In the genomic region with DNA sequence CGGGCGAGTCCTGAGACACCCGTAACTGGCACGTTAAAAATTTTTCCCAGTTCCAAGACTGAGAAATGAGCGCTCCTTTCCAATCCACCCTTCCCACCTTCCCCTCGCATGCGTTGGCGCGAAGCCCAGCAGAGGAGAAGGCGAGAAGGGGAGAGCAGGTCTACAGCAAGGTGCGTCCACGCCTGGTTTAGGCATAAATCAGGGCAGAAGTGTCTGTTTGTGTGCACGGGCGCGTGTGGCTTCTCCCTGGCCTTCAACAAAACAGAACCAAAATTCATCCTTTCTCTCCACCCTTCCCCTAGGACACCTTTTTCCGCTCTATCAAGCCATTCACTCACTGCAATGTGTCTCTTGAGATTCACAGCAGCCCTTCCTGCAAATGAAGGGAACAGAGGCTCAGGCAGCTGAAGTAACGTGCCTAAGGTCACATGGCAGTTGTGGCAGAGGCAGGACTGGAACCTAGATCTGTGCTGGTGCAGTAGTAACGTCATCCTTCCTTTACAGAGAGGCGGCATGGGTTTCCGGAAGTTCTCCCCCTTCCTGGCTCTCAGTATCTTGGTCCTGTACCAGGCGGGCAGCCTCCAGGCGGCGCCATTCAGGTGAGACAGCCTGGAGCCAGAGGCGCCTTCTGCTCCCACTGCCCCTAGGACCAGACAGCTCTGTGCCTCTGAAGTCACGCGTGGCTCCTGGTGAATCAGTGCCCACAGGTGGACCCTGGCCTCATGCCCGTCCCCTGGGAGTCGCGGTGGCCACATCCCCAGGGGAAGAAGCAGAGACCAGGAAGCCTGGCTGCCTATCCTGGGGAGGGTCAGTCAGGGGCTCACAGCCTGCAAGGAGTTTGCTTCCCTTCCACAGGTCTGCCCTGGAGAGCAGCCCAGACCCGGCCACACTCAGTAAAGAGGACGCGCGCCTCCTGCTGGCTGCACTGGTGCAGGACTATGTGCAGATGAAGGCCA, we compare ENCODE assay signal across 1 cellular context.
TF ChIP-seq lines count a peak whose summit lies in the region.

No MANE protein-coding gene starts in this region.

TF ChIP-seq in HepG2, 621 proteins besides CTCF, POLR2A, EP300 and RAD21 (continued from another document):
- TF ChIP-seq, protein P1, sequence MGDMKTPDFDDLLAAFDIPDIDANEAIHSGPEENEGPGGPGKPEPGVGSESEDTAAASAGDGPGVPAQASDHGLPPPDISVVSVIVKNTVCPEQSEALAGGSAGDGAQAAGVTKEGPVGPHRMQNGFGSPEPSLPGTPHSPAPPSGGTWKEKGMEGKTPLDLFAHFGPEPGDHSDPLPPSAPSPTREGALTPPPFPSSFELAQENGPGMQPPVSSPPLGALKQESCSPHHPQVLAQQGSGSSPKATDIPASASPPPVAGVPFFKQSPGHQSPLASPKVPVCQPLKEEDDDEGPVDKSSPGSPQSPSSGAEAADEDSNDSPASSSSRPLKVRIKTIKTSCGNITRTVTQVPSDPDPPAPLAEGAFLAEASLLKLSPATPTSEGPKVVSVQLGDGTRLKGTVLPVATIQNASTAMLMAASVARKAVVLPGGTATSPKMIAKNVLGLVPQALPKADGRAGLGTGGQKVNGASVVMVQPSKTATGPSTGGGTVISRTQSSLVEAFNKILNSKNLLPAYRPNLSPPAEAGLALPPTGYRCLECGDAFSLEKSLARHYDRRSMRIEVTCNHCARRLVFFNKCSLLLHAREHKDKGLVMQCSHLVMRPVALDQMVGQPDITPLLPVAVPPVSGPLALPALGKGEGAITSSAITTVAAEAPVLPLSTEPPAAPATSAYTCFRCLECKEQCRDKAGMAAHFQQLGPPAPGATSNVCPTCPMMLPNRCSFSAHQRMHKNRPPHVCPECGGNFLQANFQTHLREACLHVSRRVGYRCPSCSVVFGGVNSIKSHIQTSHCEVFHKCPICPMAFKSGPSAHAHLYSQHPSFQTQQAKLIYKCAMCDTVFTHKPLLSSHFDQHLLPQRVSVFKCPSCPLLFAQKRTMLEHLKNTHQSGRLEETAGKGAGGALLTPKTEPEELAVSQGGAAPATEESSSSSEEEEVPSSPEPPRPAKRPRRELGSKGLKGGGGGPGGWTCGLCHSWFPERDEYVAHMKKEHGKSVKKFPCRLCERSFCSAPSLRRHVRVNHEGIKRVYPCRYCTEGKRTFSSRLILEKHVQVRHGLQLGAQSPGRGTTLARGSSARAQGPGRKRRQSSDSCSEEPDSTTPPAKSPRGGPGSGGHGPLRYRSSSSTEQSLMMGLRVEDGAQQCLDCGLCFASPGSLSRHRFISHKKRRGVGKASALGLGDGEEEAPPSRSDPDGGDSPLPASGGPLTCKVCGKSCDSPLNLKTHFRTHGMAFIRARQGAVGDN (CRISPR knock-in tag; IDR thresholded peaks at IDR 0.05) = peak; percentile 58
- no peak for TF ChIP-seq TARDBP (CRISPR knock-in tag; IDR thresholded peaks at IDR 0.05)
- TF ChIP-seq KDM6A (CRISPR knock-in tag; IDR thresholded peaks at IDR 0.05; ENCODE audit: low read depth) = no peak
- TF ChIP-seq ZNF350 (CRISPR knock-in tag; IDR thresholded peaks at IDR 0.05; ENCODE audit: borderline replicate concordance, low read depth) = 0 out of 2 replicates have a peak, but pooled peaks have one; percentile 43
- TF ChIP-seq ZNF777 (CRISPR knock-in tag; IDR thresholded peaks at IDR 0.05) = no peak
- TF ChIP-seq NCOA2 (CRISPR knock-in tag; IDR thresholded peaks at IDR 0.05) = no peak
- no peak for TF ChIP-seq SP5 (CRISPR knock-in tag; IDR thresholded peaks at IDR 0.05; ENCODE audit: borderline replicate concordance, low read depth)
- TF ChIP-seq ZNF160 (CRISPR knock-in tag; IDR thresholded peaks at IDR 0.05) = no peak
- TF ChIP-seq HCFC1 (IDR thresholded peaks at IDR 0.05; ENCODE audit: low read depth, low read length) = no peak
- no peak for TF ChIP-seq ZNF296 (CRISPR knock-in tag; conservative IDR thresholded peaks at IDR 0.05)
- TF ChIP-seq REPIN1 (CRISPR knock-in tag; IDR thresholded peaks at IDR 0.05; ENCODE audit: borderline replicate concordance, low read depth) = no peak
- TF ChIP-seq NFRKB (IDR thresholded peaks at IDR 0.05) = no peak
- 0 out of 2 replicates have a peak, but pooled peaks have one; percentile 36 for TF ChIP-seq SALL2 (CRISPR knock-in tag; IDR thresholded peaks at IDR 0.05)
- no peak for TF ChIP-seq MATR3 (CRISPR knock-in tag; IDR thresholded peaks at IDR 0.05)
- no peak for TF ChIP-seq GTF2F1 (IDR thresholded peaks at IDR 0.05; ENCODE audit: low read length)
- TF ChIP-seq PPARG (CRISPR knock-in tag; conservative IDR thresholded peaks at IDR 0.05) = no peak
- TF ChIP-seq ZMYM4 (CRISPR knock-in tag; IDR thresholded peaks at IDR 0.05) = 0 out of 2 replicates have a peak, but pooled peaks have one; percentile 46
- no peak for TF ChIP-seq FIP1L1 (IDR thresholded peaks at IDR 0.05; ENCODE audit: borderline replicate concordance, insufficient read depth, low read depth, low read length)
- no peak for TF ChIP-seq PTBP1 (IDR thresholded peaks at IDR 0.05; ENCODE audit: low read depth, low read length, poor library complexity, severe bottlenecking)
- no peak for TF ChIP-seq ZNF879 (CRISPR knock-in tag; IDR thresholded peaks at IDR 0.05)
- TF ChIP-seq SOX13 (IDR thresholded peaks at IDR 0.05) = no peak
- no peak for TF ChIP-seq SOX13 (CRISPR knock-in tag; conservative IDR thresholded peaks at IDR 0.05 in 1 of 2, IDR thresholded peaks at IDR 0.05 in 1 of 2)
- no peak for TF ChIP-seq TGIF2 (CRISPR knock-in tag; IDR thresholded peaks at IDR 0.05)
- TF ChIP-seq, protein P2, sequence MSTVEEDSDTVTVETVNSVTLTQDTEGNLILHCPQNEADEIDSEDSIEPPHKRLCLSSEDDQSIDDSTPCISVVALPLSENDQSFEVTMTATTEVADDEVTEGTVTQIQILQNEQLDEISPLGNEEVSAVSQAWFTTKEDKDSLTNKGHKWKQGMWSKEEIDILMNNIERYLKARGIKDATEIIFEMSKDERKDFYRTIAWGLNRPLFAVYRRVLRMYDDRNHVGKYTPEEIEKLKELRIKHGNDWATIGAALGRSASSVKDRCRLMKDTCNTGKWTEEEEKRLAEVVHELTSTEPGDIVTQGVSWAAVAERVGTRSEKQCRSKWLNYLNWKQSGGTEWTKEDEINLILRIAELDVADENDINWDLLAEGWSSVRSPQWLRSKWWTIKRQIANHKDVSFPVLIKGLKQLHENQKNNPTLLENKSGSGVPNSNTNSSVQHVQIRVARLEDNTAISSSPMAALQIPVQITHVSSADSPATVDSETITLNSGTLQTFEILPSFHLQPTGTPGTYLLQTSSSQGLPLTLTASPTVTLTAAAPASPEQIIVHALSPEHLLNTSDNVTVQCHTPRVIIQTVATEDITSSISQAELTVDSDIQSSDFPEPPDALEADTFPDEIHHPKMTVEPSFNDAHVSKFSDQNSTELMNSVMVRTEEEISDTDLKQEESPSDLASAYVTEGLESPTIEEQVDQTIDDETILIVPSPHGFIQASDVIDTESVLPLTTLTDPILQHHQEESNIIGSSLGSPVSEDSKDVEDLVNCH (CRISPR knock-in tag; IDR thresholded peaks at IDR 0.05) = no peak
- TF ChIP-seq, protein P3, sequence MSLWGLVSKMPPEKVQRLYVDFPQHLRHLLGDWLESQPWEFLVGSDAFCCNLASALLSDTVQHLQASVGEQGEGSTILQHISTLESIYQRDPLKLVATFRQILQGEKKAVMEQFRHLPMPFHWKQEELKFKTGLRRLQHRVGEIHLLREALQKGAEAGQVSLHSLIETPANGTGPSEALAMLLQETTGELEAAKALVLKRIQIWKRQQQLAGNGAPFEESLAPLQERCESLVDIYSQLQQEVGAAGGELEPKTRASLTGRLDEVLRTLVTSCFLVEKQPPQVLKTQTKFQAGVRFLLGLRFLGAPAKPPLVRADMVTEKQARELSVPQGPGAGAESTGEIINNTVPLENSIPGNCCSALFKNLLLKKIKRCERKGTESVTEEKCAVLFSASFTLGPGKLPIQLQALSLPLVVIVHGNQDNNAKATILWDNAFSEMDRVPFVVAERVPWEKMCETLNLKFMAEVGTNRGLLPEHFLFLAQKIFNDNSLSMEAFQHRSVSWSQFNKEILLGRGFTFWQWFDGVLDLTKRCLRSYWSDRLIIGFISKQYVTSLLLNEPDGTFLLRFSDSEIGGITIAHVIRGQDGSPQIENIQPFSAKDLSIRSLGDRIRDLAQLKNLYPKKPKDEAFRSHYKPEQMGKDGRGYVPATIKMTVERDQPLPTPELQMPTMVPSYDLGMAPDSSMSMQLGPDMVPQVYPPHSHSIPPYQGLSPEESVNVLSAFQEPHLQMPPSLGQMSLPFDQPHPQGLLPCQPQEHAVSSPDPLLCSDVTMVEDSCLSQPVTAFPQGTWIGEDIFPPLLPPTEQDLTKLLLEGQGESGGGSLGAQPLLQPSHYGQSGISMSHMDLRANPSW (CRISPR knock-in tag; IDR thresholded peaks at IDR 0.05; ENCODE audit: borderline replicate concordance) = no peak
- TF ChIP-seq, protein P4, sequence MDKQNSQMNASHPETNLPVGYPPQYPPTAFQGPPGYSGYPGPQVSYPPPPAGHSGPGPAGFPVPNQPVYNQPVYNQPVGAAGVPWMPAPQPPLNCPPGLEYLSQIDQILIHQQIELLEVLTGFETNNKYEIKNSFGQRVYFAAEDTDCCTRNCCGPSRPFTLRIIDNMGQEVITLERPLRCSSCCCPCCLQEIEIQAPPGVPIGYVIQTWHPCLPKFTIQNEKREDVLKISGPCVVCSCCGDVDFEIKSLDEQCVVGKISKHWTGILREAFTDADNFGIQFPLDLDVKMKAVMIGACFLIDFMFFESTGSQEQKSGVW (CRISPR knock-in tag; IDR thresholded peaks at IDR 0.05; ENCODE audit: borderline replicate concordance) = no peak
- 0 out of 2 replicates have a peak, but pooled peaks have one; percentile 43 for TF ChIP-seq ZMAT3 (CRISPR knock-in tag; conservative IDR thresholded peaks at IDR 0.05)
- TF ChIP-seq ZNF644 (CRISPR knock-in tag; IDR thresholded peaks at IDR 0.05; ENCODE audit: low read depth) = no peak
- TF ChIP-seq MIER3 (CRISPR knock-in tag; IDR thresholded peaks at IDR 0.05; ENCODE audit: borderline replicate concordance) = no peak
- no peak for TF ChIP-seq ZNF674 (CRISPR knock-in tag; IDR thresholded peaks at IDR 0.05; ENCODE audit: low read depth)
- TF ChIP-seq, protein P5, sequence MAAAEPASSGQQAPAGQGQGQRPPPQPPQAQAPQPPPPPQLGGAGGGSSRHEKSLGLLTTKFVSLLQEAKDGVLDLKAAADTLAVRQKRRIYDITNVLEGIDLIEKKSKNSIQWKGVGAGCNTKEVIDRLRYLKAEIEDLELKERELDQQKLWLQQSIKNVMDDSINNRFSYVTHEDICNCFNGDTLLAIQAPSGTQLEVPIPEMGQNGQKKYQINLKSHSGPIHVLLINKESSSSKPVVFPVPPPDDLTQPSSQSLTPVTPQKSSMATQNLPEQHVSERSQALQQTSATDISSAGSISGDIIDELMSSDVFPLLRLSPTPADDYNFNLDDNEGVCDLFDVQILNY (CRISPR knock-in tag; conservative IDR thresholded peaks at IDR 0.05) = no peak
- TF ChIP-seq, protein P6, sequence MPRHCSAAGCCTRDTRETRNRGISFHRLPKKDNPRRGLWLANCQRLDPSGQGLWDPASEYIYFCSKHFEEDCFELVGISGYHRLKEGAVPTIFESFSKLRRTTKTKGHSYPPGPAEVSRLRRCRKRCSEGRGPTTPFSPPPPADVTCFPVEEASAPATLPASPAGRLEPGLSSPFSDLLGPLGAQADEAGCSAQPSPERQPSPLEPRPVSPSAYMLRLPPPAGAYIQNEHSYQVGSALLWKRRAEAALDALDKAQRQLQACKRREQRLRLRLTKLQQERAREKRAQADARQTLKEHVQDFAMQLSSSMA (CRISPR knock-in tag; IDR thresholded peaks at IDR 0.05) = 0 out of 2 replicates have a peak, but pooled peaks have one; percentile 23
- TF ChIP-seq, protein P7, sequence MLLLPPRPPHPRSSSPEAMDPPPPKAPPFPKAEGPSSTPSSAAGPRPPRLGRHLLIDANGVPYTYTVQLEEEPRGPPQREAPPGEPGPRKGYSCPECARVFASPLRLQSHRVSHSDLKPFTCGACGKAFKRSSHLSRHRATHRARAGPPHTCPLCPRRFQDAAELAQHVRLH (CRISPR knock-in tag; IDR thresholded peaks at IDR 0.05; ENCODE audit: borderline replicate concordance, low read depth) = peak; percentile 40; the same call in 1 of the 2 replicates
- TF ChIP-seq, protein P8, sequence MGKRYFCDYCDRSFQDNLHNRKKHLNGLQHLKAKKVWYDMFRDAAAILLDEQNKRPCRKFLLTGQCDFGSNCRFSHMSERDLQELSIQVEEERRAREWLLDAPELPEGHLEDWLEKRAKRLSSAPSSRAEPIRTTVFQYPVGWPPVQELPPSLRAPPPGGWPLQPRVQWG (CRISPR knock-in tag; IDR thresholded peaks at IDR 0.05; ENCODE audit: borderline replicate concordance, low read depth) = no peak
- no peak for TF ChIP-seq KLF9 (CRISPR knock-in tag; IDR thresholded peaks at IDR 0.05; ENCODE audit: low read depth)
- no peak for TF ChIP-seq ZNF775 (CRISPR knock-in tag; IDR thresholded peaks at IDR 0.05; ENCODE audit: borderline replicate concordance)
- TF ChIP-seq GZF1 (CRISPR knock-in tag; IDR thresholded peaks at IDR 0.05) = no peak
- no peak for TF ChIP-seq ONECUT2 (CRISPR knock-in tag; IDR thresholded peaks at IDR 0.05)
- no peak for TF ChIP-seq ZNF3 (CRISPR knock-in tag; IDR thresholded peaks at IDR 0.05)
- TF ChIP-seq, protein P9, sequence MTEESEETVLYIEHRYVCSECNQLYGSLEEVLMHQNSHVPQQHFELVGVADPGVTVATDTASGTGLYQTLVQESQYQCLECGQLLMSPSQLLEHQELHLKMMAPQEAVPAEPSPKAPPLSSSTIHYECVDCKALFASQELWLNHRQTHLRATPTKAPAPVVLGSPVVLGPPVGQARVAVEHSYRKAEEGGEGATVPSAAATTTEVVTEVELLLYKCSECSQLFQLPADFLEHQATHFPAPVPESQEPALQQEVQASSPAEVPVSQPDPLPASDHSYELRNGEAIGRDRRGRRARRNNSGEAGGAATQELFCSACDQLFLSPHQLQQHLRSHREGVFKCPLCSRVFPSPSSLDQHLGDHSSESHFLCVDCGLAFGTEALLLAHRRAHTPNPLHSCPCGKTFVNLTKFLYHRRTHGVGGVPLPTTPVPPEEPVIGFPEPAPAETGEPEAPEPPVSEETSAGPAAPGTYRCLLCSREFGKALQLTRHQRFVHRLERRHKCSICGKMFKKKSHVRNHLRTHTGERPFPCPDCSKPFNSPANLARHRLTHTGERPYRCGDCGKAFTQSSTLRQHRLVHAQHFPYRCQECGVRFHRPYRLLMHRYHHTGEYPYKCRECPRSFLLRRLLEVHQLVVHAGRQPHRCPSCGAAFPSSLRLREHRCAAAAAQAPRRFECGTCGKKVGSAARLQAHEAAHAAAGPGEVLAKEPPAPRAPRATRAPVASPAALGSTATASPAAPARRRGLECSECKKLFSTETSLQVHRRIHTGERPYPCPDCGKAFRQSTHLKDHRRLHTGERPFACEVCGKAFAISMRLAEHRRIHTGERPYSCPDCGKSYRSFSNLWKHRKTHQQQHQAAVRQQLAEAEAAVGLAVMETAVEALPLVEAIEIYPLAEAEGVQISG (CRISPR knock-in tag; IDR thresholded peaks at IDR 0.05) = peak; percentile 50
- TF ChIP-seq NCOA5 (CRISPR knock-in tag; IDR thresholded peaks at IDR 0.05) = no peak
- no peak for TF ChIP-seq ZNF577 (CRISPR knock-in tag; IDR thresholded peaks at IDR 0.05; ENCODE audit: borderline replicate concordance, low read depth)
- no peak for TF ChIP-seq REXO4 (CRISPR knock-in tag; IDR thresholded peaks at IDR 0.05; ENCODE audit: borderline replicate concordance)
- TF ChIP-seq ZBTB7A (CRISPR knock-in tag; IDR thresholded peaks at IDR 0.05) = 0 out of 2 replicates have a peak, but pooled peaks have one; percentile 48
- TF ChIP-seq ELF1 (CRISPR knock-in tag; IDR thresholded peaks at IDR 0.05) = peak; percentile 61; the same call in 1 of the 2 replicates
- TF ChIP-seq ZNF788 (CRISPR knock-in tag; IDR thresholded peaks at IDR 0.05; ENCODE audit: borderline replicate concordance) = 0 out of 2 replicates have a peak, but pooled peaks have one; percentile 18
TF ChIP-seq in HepG2: peak in this region for 41.
